26 cellular contexts compared by ENCODE assay signal in the genomic region with DNA sequence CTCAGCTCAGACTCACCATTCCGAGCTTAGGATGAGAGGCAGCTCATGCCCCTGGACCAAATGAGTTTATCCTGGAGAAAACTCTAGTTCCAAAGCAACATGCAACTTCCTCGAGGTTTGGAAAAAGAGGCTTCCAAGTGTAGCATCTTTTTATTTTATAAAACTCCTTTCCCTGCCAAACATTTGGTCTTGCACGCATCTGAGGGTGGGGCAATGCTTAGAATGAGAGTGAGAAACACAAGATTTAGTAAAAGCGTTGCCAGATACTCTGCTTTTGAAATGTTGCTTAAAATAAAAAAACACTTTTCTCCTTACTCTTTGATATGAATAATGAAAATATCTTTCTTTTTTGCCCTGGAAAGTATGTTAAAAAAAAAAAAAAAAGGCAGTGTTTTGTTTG.
"Had no signal": no experiment of that assay in that cellular context is flagged by ENCODE, and none has a peak within 500 bp of the region (broad histone marks: within the 10 kb centered on the region; RNA-seq: fewer than 3 reads in every experiment).

No MANE protein-coding gene starts in this region.

- H3K27ac ChIP-seq: colonic mucosa, esophagus squamous epithelium, gastrocnemius medialis, left lung, parathyroid adenoma, right lobe of liver, thoracic aorta had no signal

- H3K27ac Mint-ChIP-seq: dendritic cell treated with granulocyte-macrophage colony-stimulating factor and Interleukin-4, amounts not matched to agents 40 ng/mL and 50 ng/mL, for 4 days; natural killer cell; progenitor cell of endocrine pancreas; stimulated activated naive B cell treated with anti-CD40 and anti-IgM and Interleukin-4, amounts not matched to agents 10 μg/mL and 1 μg/mL and 100 μg/mL, for 72 hours; stimulated activated naive CD8-positive, alpha-beta T cell treated with anti-CD3 and anti-CD28 coated beads, Interleukin-15, Interleukin-2, amounts not matched to agents 100 ng/mL and 50 ng/mL, for 24 hours had no signal

- H3K4me3 ChIP-seq: colonic mucosa, esophagus squamous epithelium, gastrocnemius medialis, heart left ventricle, left lung, right lobe of liver, smooth muscle cell, thoracic aorta, tibial nerve, upper lobe of left lung had no signal

- H3K36me3 Mint-ChIP-seq: natural killer cell; stimulated activated naive B cell treated with anti-CD40 and anti-IgM and Interleukin-4, amounts not matched to agents 10 μg/mL and 1 μg/mL and 100 μg/mL, for 72 hours had no signal

- H3K4me1 ChIP-seq: colonic mucosa, gastrocnemius medialis, left lung, parathyroid adenoma had no signal

- H3K36me3 ChIP-seq: colonic mucosa, esophagus squamous epithelium, gastrocnemius medialis, heart left ventricle, left lung, right lobe of liver, thoracic aorta, tibial nerve, upper lobe of left lung had no signal

- H3K4me3 Mint-ChIP-seq: central memory CD8-positive, alpha-beta T cell; dendritic cell treated with granulocyte-macrophage colony-stimulating factor and Interleukin-4, amounts not matched to agents 40 ng/mL and 50 ng/mL, for 4 days; natural killer cell; stimulated activated naive B cell treated with anti-CD40 and anti-IgM and Interleukin-4, amounts not matched to agents 10 μg/mL and 1 μg/mL and 100 μg/mL, for 72 hours; stimulated activated naive CD8-positive, alpha-beta T cell treated with anti-CD3 and anti-CD28 coated beads, Interleukin-15, Interleukin-2, amounts not matched to agents 100 ng/mL and 50 ng/mL, for 24 hours had no signal

- DNase-seq: colonic mucosa; effector memory CD4-positive, alpha-beta T cell; erythroblast; esophagus squamous epithelium; foreskin fibroblast; gastrocnemius medialis; heart left ventricle; hippocampal formation; left cardiac atrium; left lung; mammary epithelial cell; natural killer cell; right lobe of liver; stimulated activated CD4-positive, alpha-beta T cell treated with anti-CD3 and anti-CD28 coated beads, Interleukin-12 subunit alpha, Interleukin-12 subunit beta, amount 100 ng/mL, for 4 hours; stimulated activated CD4-positive, alpha-beta T cell treated with anti-CD3 and anti-CD28 coated beads, Interleukin-1b, Interleukin-23, amount 100 ng/mL, for 48 hours; stimulated activated CD4-positive, alpha-beta T cell treated with anti-CD3 and anti-CD28 coated beads, Interleukin-4, amount 100 ng/mL, for 24 hours; stimulated activated naive B cell treated with anti-CD40 and anti-IgM and Interleukin-4, amounts not matched to agents 10 μg/mL and 1 μg/mL and 100 μg/mL, for 72 hours; upper lobe of left lung had no signal

- H3K4me1 Mint-ChIP-seq: central memory CD8-positive, alpha-beta T cell; natural killer cell; stimulated activated naive B cell treated with anti-CD40 and anti-IgM and Interleukin-4, amounts not matched to agents 10 μg/mL and 1 μg/mL and 100 μg/mL, for 72 hours had no signal

- H3K27me3 Mint-ChIP-seq: central memory CD8-positive, alpha-beta T cell; dendritic cell treated with granulocyte-macrophage colony-stimulating factor and Interleukin-4, amounts not matched to agents 40 ng/mL and 50 ng/mL, for 4 days; progenitor cell of endocrine pancreas; stimulated activated naive CD8-positive, alpha-beta T cell treated with anti-CD3 and anti-CD28 coated beads, Interleukin-15, Interleukin-2, amounts not matched to agents 100 ng/mL and 50 ng/mL, for 24 hours had no signal

- H3K27me3 ChIP-seq: colonic mucosa, esophagus squamous epithelium, gastrocnemius medialis, heart left ventricle, left lung, right lobe of liver, tibial nerve, upper lobe of left lung had no signal

- H3K9me3 Mint-ChIP-seq: dendritic cell treated with granulocyte-macrophage colony-stimulating factor and Interleukin-4, amounts not matched to agents 40 ng/mL and 50 ng/mL, for 4 days; stimulated activated naive CD8-positive, alpha-beta T cell treated with anti-CD3 and anti-CD28 coated beads, Interleukin-15, Interleukin-2, amounts not matched to agents 100 ng/mL and 50 ng/mL, for 24 hours had no signal

- H3K9me3 ChIP-seq: colonic mucosa, esophagus squamous epithelium, gastrocnemius medialis, heart left ventricle, left lung, right lobe of liver, thoracic aorta, tibial nerve, upper lobe of left lung had no signal
